In genomic region chr4:52701207-52701606, GRCh38 we compare ENCODE assay signal across 1 cellular context.
TF ChIP-seq lines count a peak whose summit lies in the region.

No MANE protein-coding gene starts in this region.

TF ChIP-seq in WTC11, 78 proteins besides CTCF, POLR2A, EP300 and RAD21 (continued from another document):
- TF ChIP-seq, protein P1, sequence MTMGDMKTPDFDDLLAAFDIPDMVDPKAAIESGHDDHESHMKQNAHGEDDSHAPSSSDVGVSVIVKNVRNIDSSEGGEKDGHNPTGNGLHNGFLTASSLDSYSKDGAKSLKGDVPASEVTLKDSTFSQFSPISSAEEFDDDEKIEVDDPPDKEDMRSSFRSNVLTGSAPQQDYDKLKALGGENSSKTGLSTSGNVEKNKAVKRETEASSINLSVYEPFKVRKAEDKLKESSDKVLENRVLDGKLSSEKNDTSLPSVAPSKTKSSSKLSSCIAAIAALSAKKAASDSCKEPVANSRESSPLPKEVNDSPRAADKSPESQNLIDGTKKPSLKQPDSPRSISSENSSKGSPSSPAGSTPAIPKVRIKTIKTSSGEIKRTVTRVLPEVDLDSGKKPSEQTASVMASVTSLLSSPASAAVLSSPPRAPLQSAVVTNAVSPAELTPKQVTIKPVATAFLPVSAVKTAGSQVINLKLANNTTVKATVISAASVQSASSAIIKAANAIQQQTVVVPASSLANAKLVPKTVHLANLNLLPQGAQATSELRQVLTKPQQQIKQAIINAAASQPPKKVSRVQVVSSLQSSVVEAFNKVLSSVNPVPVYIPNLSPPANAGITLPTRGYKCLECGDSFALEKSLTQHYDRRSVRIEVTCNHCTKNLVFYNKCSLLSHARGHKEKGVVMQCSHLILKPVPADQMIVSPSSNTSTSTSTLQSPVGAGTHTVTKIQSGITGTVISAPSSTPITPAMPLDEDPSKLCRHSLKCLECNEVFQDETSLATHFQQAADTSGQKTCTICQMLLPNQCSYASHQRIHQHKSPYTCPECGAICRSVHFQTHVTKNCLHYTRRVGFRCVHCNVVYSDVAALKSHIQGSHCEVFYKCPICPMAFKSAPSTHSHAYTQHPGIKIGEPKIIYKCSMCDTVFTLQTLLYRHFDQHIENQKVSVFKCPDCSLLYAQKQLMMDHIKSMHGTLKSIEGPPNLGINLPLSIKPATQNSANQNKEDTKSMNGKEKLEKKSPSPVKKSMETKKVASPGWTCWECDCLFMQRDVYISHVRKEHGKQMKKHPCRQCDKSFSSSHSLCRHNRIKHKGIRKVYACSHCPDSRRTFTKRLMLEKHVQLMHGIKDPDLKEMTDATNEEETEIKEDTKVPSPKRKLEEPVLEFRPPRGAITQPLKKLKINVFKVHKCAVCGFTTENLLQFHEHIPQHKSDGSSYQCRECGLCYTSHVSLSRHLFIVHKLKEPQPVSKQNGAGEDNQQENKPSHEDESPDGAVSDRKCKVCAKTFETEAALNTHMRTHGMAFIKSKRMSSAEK (CRISPR knock-in tag; IDR thresholded peaks at IDR 0.05; ENCODE audit: borderline replicate concordance) = no peak
- TF ChIP-seq TEAD1 (CRISPR knock-in tag; IDR thresholded peaks at IDR 0.05) (no peak), ARID4B (CRISPR knock-in tag; IDR thresholded peaks at IDR 0.05; ENCODE audit: borderline replicate concordance) (no peak), NFE2L1 (CRISPR knock-in tag; IDR thresholded peaks at IDR 0.05) (no peak)
